ENCODE assay signal across 1 cellular context in genomic region chr9:134191455-134192209, GRCh38.
TF ChIP-seq lines count a peak whose summit lies in the region.

No MANE protein-coding gene starts in this region.

TF ChIP-seq in IMR-90, 13 proteins besides CTCF, POLR2A, EP300 and RAD21 (continued from another document):
- TF ChIP-seq, protein P1, sequence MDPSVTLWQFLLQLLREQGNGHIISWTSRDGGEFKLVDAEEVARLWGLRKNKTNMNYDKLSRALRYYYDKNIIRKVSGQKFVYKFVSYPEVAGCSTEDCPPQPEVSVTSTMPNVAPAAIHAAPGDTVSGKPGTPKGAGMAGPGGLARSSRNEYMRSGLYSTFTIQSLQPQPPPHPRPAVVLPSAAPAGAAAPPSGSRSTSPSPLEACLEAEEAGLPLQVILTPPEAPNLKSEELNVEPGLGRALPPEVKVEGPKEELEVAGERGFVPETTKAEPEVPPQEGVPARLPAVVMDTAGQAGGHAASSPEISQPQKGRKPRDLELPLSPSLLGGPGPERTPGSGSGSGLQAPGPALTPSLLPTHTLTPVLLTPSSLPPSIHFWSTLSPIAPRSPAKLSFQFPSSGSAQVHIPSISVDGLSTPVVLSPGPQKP (IDR thresholded peaks at IDR 0.05; ENCODE audit: borderline replicate concordance, low read depth, low read length), result no peak
- no peak for TF ChIP-seq MAFK (IDR thresholded peaks at IDR 0.05; ENCODE audit: low read depth, low read length)
- TF ChIP-seq, protein P2, sequence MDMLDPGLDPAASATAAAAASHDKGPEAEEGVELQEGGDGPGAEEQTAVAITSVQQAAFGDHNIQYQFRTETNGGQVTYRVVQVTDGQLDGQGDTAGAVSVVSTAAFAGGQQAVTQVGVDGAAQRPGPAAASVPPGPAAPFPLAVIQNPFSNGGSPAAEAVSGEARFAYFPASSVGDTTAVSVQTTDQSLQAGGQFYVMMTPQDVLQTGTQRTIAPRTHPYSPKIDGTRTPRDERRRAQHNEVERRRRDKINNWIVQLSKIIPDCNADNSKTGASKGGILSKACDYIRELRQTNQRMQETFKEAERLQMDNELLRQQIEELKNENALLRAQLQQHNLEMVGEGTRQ (IDR thresholded peaks at IDR 0.05; ENCODE audit: low read depth, low read length), result no peak
- TF ChIP-seq RCOR1 (IDR thresholded peaks at IDR 0.05; ENCODE audit: insufficient replicate concordance, low read length), result no peak
- no peak for TF ChIP-seq CEBPB (IDR thresholded peaks at IDR 0.05; ENCODE audit: low read depth, low read length)
- TF ChIP-seq NFE2L2 (IDR thresholded peaks at IDR 0.05; ENCODE audit: low read depth, low read length), result no peak
- TF ChIP-seq MAZ (IDR thresholded peaks at IDR 0.05; ENCODE audit: borderline replicate concordance, low read depth, low read length), result no peak
- no peak for TF ChIP-seq FOS (IDR thresholded peaks at IDR 0.05; ENCODE audit: low read depth, low read length)
- TF ChIP-seq SMC3 (IDR thresholded peaks at IDR 0.05; ENCODE audit: low read depth, low read length), result no peak
- no peak for TF ChIP-seq BHLHE40 (IDR thresholded peaks at IDR 0.05; ENCODE audit: low read depth, low read length)
TF ChIP-seq in IMR-90: peak in this region for 0.
